In genomic region chr4:183897193-183897592, GRCh38 we compare ENCODE assay signal across 19 cellular contexts. TPM values are rescaled to one million over a fixed set of nuclear protein-coding genes. Genes with fewer than 3 reads are reported as not detected.
DNase-seq lines count a peak whose midpoint lies in the region; ATAC-seq and TF ChIP-seq lines count a peak whose summit lies in the region.
"Had no signal": no experiment of that assay in that cellular context is flagged by ENCODE, and none has a peak within 500 bp of the region (broad histone marks: within the 10 kb centered on the region; RNA-seq: fewer than 3 reads in every experiment).

No MANE protein-coding gene starts in this region.

- H4K8ac ChIP-seq in mesendoderm (ENCODE audit: low read depth, low read length): no peak overlapping the region

- H3K4me2 ChIP-seq in mesendoderm (ENCODE audit: low read length): no peak overlapping the region
- H3K4me2 ChIP-seq: BLaER1 had no signal

- H3K4me1 ChIP-seq in mesendoderm (ENCODE audit: control insufficient read depth, low read depth, low read length): no peaks in the 10 kb centered on the region
- no peaks in the 10 kb centered on the region for H3K4me1 ChIP-seq in vagina
- H3K4me1 ChIP-seq: BLaER1, Caco-2 had no signal

- H3K9me3 ChIP-seq in vagina: no peaks in the 10 kb centered on the region
- H3K9me3 ChIP-seq: Caco-2 had no signal

- H3K36me3 ChIP-seq in mesendoderm (ENCODE audit: control insufficient read depth, insufficient read depth, low read length): no peaks in the 10 kb centered on the region
- H3K36me3 ChIP-seq in vagina: no peaks in the 10 kb centered on the region
- H3K36me3 ChIP-seq: BLaER1 had no signal

- H3K27me3 ChIP-seq in mesendoderm (ENCODE audit: insufficient read depth, low read length, poor library complexity) (no peaks in the 10 kb centered on the region), vagina (no peaks in the 10 kb centered on the region)
- H3K27me3 ChIP-seq: BLaER1 had no signal

- no peak overlapping the region for H3K4ac ChIP-seq in mesendoderm (ENCODE audit: low read depth, low read length)

- no peak overlapping the region for H4K5ac ChIP-seq in mesendoderm (ENCODE audit: low read length)

- H2BK5ac ChIP-seq in mesendoderm (ENCODE audit: low read length): no peak overlapping the region

- DNase-seq in GM13977 (ENCODE audit: low spot score): peak; percentile 38
- no peak for DNase-seq in mesendoderm
- DNase-seq in UCSD-AML1 (lab: John Stamatoyannopoulos, UW; ENCODE audit: unreplicated experiment): no peak
- DNase-seq in NCI-H2171 treated with DMSO at 0.1 percent for 48 hours (lab: John Stamatoyannopoulos, UW): no peak
- DNase-seq in vagina (ENCODE audit: extremely low spot score in 2 of 2): no peak
- DNase-seq: Caco-2; CD4-positive, CD25-positive, alpha-beta regulatory T cell; CD8-positive, alpha-beta T cell; DMS153; DND-41; H7; HCEC 1CT had no signal

- no peak overlapping the region for H3K27ac ChIP-seq in mesendoderm (ENCODE audit: low read depth, low read length)
- no peak overlapping the region for H3K27ac ChIP-seq in vagina
- H3K27ac ChIP-seq: 22Rv1, BLaER1, C4-2B had no signal

- no CpG with 5 or more reads among the region's 3 CpGs for WGBS in mesendoderm (ENCODE audit: extremely low coverage, insufficient coverage, low lambda C conversion rate)

- H3K4me3 ChIP-seq in mesendoderm (ENCODE audit: low read length) (no peak overlapping the region), vagina (no peak overlapping the region)
- H3K4me3 ChIP-seq: BLaER1 had no signal

- H2BK15ac ChIP-seq in mesendoderm (replicated peaks; ENCODE audit: low read depth): no peak overlapping the region

- H3K79me2 ChIP-seq in mesendoderm (ENCODE audit: control insufficient read depth, insufficient read depth, low read length): no peaks in the 10 kb centered on the region

- intact Hi-C loops in vagina (cut with DNase I): no loop called here

- TF ChIP-seq POLR2A in vagina (IDR thresholded peaks at IDR 0.05): no peak

- no peak overlapping the region for H2AK5ac ChIP-seq in mesendoderm (ENCODE audit: low read length)

- H3K56ac ChIP-seq in mesendoderm (ENCODE audit: low read length): no peak overlapping the region

- no peak overlapping the region for H3K23ac ChIP-seq in mesendoderm (ENCODE audit: low read length)

- H2BK120ac ChIP-seq in mesendoderm (ENCODE audit: low read depth, low read length): peak overlapping the region; percentile 28

- TF ChIP-seq CTCF in GM13977 (IDR thresholded peaks at IDR 0.05; ENCODE audit: extremely low read depth, insufficient read depth, missing control alignments): no peak
- TF ChIP-seq CTCF in vagina (IDR thresholded peaks at IDR 0.05): no peak

- in situ Hi-C loops in GM13977 (cut with MboI; ENCODE audit: low pct_unique_long_range_greater_than_20kb, low sequenced_read_pairs, unreplicated experiment): no loop called here

- ATAC-seq in HG02610 (IDR thresholded peaks at IDR 0.05; ENCODE audit: unreplicated experiment) (peak; percentile 83), HG03442 (IDR thresholded peaks at IDR 0.05; ENCODE audit: unreplicated experiment) (peak; percentile 59), HG03039 (IDR thresholded peaks at IDR 0.05; ENCODE audit: unreplicated experiment) (no peak)
- ATAC-seq: CD8-positive, alpha-beta T cell had no signal

- no peak overlapping the region for H3K18ac ChIP-seq in mesendoderm (ENCODE audit: low read length)

- H3K9ac ChIP-seq in mesendoderm (ENCODE audit: low read length): no peak overlapping the region
- H3K9ac ChIP-seq: BLaER1 had no signal

- H3K79me1 ChIP-seq in mesendoderm (ENCODE audit: low read length): no peaks in the 10 kb centered on the region

RNA-seq across cellular contexts. Expression of gene STOX2, which starts 7.9 kb away (rescaled TPM):
- polyA plus RNA-seq in mesendoderm (2013, experiment 1 of 2): 28.6 TPM
- 28.3 TPM for polyA plus RNA-seq in mesendoderm (2013, experiment 2 of 2)
- total RNA-seq in vagina: 11.5 TPM
- total RNA-seq: B cell; CD4-positive, CD25-positive, alpha-beta regulatory T cell; CD8-positive, alpha-beta T cell had no signal
- polyA plus RNA-seq: CD4-positive, CD25-positive, alpha-beta regulatory T cell had no signal
